Comparison of ENCODE assay signal across 8 cellular contexts in genomic region chr17:27793906-27794380, GRCh38.
DNase-seq lines count a peak whose midpoint lies in the region; ATAC-seq and TF ChIP-seq lines count a peak whose summit lies in the region.

No MANE protein-coding gene starts in this region.

- H3K27ac ChIP-seq in WERI-Rb-1, result no peak overlapping the region; the same call in 1 of the 2 replicates
- H3K27ac ChIP-seq in iPS-18a (ENCODE audit: low read length), result no peak overlapping the region
- H3K27ac ChIP-seq in skin epidermis, result no peak overlapping the region

- ATAC-seq in HG03342 (IDR thresholded peaks at IDR 0.05; ENCODE audit: unreplicated experiment), result no peak

- peak overlapping the region; percentile 36 for H3K9ac ChIP-seq in iPS-18a (ENCODE audit: low read length)

- H3K36me3 ChIP-seq in WERI-Rb-1 (no peaks in the 10 kb centered on the region), iPS-18a (ENCODE audit: control insufficient read depth, low read depth, low read length) (no peaks in the 10 kb centered on the region)

- no peaks in the 10 kb centered on the region for H3K9me3 ChIP-seq in WERI-Rb-1 (ENCODE audit: severe bottlenecking)
- no peaks in the 10 kb centered on the region for H3K9me3 ChIP-seq in iPS-18a (ENCODE audit: control insufficient read depth, low read depth, low read length)

- no peaks in the 10 kb centered on the region for H3K4me1 ChIP-seq in iPS-18a (ENCODE audit: control insufficient read depth, low read depth, low read length)

- H3K4me3 ChIP-seq in WERI-Rb-1 (ENCODE audit: low read depth, low read length) (peak overlapping the region; percentile 53), iPS-18a (ENCODE audit: low read length) (peak overlapping the region; percentile 54), skin epidermis (peak overlapping the region in 4 of 7 experiments; percentile 3 to 24 (median 15))

- DNase-seq in NCI-H748 (lab: John Stamatoyannopoulos, UW; ENCODE audit: unreplicated experiment) (peak; percentile 58), NCI-H748 treated with DMSO at 0.1 percent for 48 hours (lab: John Stamatoyannopoulos, UW) (no peak), WERI-Rb-1 (no peak), T-helper 9 cell (no peak)
- no peak for DNase-seq in stimulated activated naive CD4-positive, alpha-beta T cell treated with Interleukin-2 at 50 U/mL for 16 hours (lab: John Stamatoyannopoulos, UW)

- H3K27me3 ChIP-seq in WERI-Rb-1 (ENCODE audit: insufficient read depth, low read depth, severe bottlenecking) (no peaks in the 10 kb centered on the region), iPS-18a (ENCODE audit: control insufficient read depth, insufficient read depth, low read length) (peaks cover 29% of the 10 kb centered on the region)

- TF ChIP-seq CTCF in WERI-Rb-1 (IDR thresholded peaks at IDR 0.05; ENCODE audit: low read depth, low read length), result no peak
